In the genomic region with DNA sequence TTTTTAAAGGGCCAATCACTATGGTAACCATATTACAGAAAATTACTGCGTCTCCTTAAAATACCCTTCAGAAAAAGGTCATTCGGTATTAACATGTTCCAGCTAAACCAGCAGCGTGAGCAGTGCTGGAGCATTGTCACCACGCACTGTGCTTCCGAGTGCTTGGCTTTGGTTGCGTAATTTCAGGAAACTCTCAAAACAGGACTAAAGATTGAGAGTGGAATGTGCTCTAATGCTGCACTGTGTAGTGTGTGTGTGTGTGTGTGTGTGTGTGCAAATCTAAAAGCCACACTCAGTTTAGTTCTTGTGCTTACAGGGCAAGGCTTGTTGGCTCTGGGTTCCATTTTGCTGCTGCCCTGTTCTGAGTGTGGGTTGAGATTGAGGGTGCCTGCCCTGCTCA, we compare ENCODE assay signal across 27 cellular contexts. TPM values are rescaled to one million over a fixed set of nuclear protein-coding genes. Genes with fewer than 3 reads are reported as not detected.
DNase-seq lines count a peak whose midpoint lies in the region; ATAC-seq and TF ChIP-seq lines count a peak whose summit lies in the region.
"Had no signal": no experiment of that assay in that cellular context is flagged by ENCODE, and none has a peak within 500 bp of the region (broad histone marks: within the 10 kb centered on the region; RNA-seq: fewer than 3 reads in every experiment).

No MANE protein-coding gene starts in this region.

- no peak overlapping the region for H4K5ac ChIP-seq in IMR-90 (ENCODE audit: low read depth, low read length)

- no peak overlapping the region for H2BK5ac ChIP-seq in IMR-90 (ENCODE audit: low read depth, low read length, poor library complexity, severe bottlenecking)

- no peak overlapping the region for H2BK15ac ChIP-seq in IMR-90 (ENCODE audit: low read depth, low read length)

- H3K36me3 ChIP-seq in IMR-90 (ENCODE audit: control insufficient read depth, insufficient read depth, low read length), result no peaks in the 10 kb centered on the region
- no peaks in the 10 kb centered on the region for H3K36me3 ChIP-seq in smooth muscle cell (ENCODE audit: low read depth)
- no peaks in the 10 kb centered on the region for H3K36me3 ChIP-seq in gastroesophageal sphincter
- H3K36me3 ChIP-seq: cardiac muscle cell, SJCRH30 had no signal

- H3K23ac ChIP-seq in IMR-90 (ENCODE audit: low read depth, low read length), result no peak overlapping the region

- peaks cover 3% of the 10 kb centered on the region; the same call in 1 of the 2 replicates for H3K4me1 ChIP-seq in IMR-90 (ENCODE audit: control insufficient read depth, insufficient read depth, low read length)
- no peaks in the 10 kb centered on the region for H3K4me1 ChIP-seq in smooth muscle cell (ENCODE audit: low read depth)
- no peaks in the 10 kb centered on the region for H3K4me1 ChIP-seq in gastroesophageal sphincter
- H3K4me1 ChIP-seq: SJCRH30 had no signal

- no peak overlapping the region for H3K4me3 ChIP-seq in IMR-90 (ENCODE audit: insufficient read depth, low read depth, low read length)
- no peak overlapping the region for H3K4me3 ChIP-seq in cardiac fibroblast (replicated peaks in 1 of 2; ENCODE audit: low read depth in 2 of 2, low read length in 2 of 2)
- no peak overlapping the region for H3K4me3 ChIP-seq in foreskin fibroblast (ENCODE audit: low read depth in 1 of 2, low read length in 2 of 2)
- no peak overlapping the region for H3K4me3 ChIP-seq in smooth muscle cell
- H3K4me3 ChIP-seq in gastroesophageal sphincter, result no peak overlapping the region
- H3K4me3 ChIP-seq: cardiac muscle cell, coronary artery, SJCRH30 had no signal

- no peak overlapping the region for H2AK9ac ChIP-seq in IMR-90 (replicated peaks; ENCODE audit: low read depth, low read length, poor library complexity)

- TF ChIP-seq CTCF in IMR-90 (conservative IDR thresholded peaks at IDR 0.05; ENCODE audit: low read depth, low read length) (no peak), cardiac fibroblast (IDR thresholded peaks at IDR 0.05; ENCODE audit: low read depth, low read length) (no peak), foreskin fibroblast (IDR thresholded peaks at IDR 0.05; ENCODE audit: low read depth, low read length) (no peak), smooth muscle cell (IDR thresholded peaks at IDR 0.05; ENCODE audit: borderline replicate concordance, insufficient read depth, poor library complexity, severe bottlenecking) (no peak), gastroesophageal sphincter (IDR thresholded peaks at IDR 0.05) (no peak)

- BruUV-seq in IMR-90 (replicated peaks; lab: Mats Ljungman, UMichigan), result no TSS peak

- no peak overlapping the region for H2BK120ac ChIP-seq in IMR-90 (ENCODE audit: low read depth, low read length)

- peak overlapping the region; percentile 55 for H2AFZ ChIP-seq in IMR-90 (replicated peaks; ENCODE audit: low read length, poor library complexity)
- H2AFZ ChIP-seq in smooth muscle cell (ENCODE audit: low read depth), result no peak overlapping the region

- TF ChIP-seq POLR2A in IMR-90 (IDR thresholded peaks at IDR 0.05; ENCODE audit: low read depth, low read length) (no peak), gastroesophageal sphincter (IDR thresholded peaks at IDR 0.05) (no peak)

- 29% methylated on average over 5 of the region's 6 CpGs; no CpG with 5 or more reads in 1 of the 2 experiments for WGBS in IMR-90 (ENCODE audit: extremely low coverage in 2 of 2, insufficient read length in 1 of 2), 2 experiments
- WGBS in smooth muscle cell (ENCODE audit: low lambda C conversion rate), result 53% methylated on average over 6 of the region's 6 CpGs
- WGBS in gastroesophageal sphincter (ENCODE audit: low coverage in 1 of 2), 2 donors, result 50 to 71% methylated on average over 2 to 6 of the region's 6 CpGs

- H2BK20ac ChIP-seq in IMR-90 (ENCODE audit: low read depth, low read length), result no peak overlapping the region

- H3K27me3 ChIP-seq in IMR-90 (ENCODE audit: control insufficient read depth, insufficient read depth, low read length), result peaks cover 4% of the 10 kb centered on the region
- H3K27me3 ChIP-seq in smooth muscle cell (ENCODE audit: low read depth), result no peaks in the 10 kb centered on the region
- peaks cover 13% of the 10 kb centered on the region for H3K27me3 ChIP-seq in gastroesophageal sphincter
- H3K27me3 ChIP-seq: cardiac muscle cell, SJCRH30 had no signal

- dilution Hi-C loops in IMR-90 (cut with HindIII; ENCODE audit: low sequenced_read_pairs, unreplicated experiment), result no loop called here

- intact Hi-C loops in IMR-90 (cut with micrococcal nuclease), result no loop called here

- no peak overlapping the region for H3K4ac ChIP-seq in IMR-90 (ENCODE audit: low read depth, low read length)

- H3K4me2 ChIP-seq in IMR-90 (ENCODE audit: low read depth, low read length) (no peak overlapping the region), smooth muscle cell (peak overlapping the region; percentile 48)

- no peak overlapping the region for H4K8ac ChIP-seq in IMR-90 (ENCODE audit: low read depth in 2 of 2, low read length in 2 of 2)

- H3K56ac ChIP-seq in IMR-90 (ENCODE audit: extremely low read depth, insufficient read depth, low read length), result no peak overlapping the region

- no peaks in the 10 kb centered on the region for H3K9me1 ChIP-seq in IMR-90 (ENCODE audit: insufficient read depth, low read length)

- ATAC-seq in IMR-90 (ENCODE audit: low read depth), result peak; percentile 49
- ATAC-seq in GM19467 (IDR thresholded peaks at IDR 0.05; ENCODE audit: unreplicated experiment), result no peak
- ATAC-seq in gastroesophageal sphincter, result no peak
- ATAC-seq: activated naive CD4-positive, alpha-beta T cell treated with anti-CD3 and anti-CD28 coated beads, Interleukin-2, amount 50 U/mL, for 72 hours; right cardiac atrium; stimulated activated effector memory CD8-positive, alpha-beta T cell treated with anti-CD3 and anti-CD28 coated beads, Interleukin-12 subunit alpha, Interleukin-12 subunit beta, amount 100 ng/mL, for 72 hours had no signal

- H3K27ac ChIP-seq in IMR-90 (ENCODE audit: insufficient read depth, low read length), result no peak overlapping the region
- H3K27ac ChIP-seq in smooth muscle cell (ENCODE audit: low read depth), result no peak overlapping the region
- no peak overlapping the region for H3K27ac ChIP-seq in gastroesophageal sphincter
- H3K27ac ChIP-seq: cardiac muscle cell, coronary artery, SJCRH30 had no signal

- H3K18ac ChIP-seq in IMR-90 (ENCODE audit: low read depth, low read length), result no peak overlapping the region

- TF ChIP-seq EP300 in gastroesophageal sphincter (IDR thresholded peaks at IDR 0.05), result no peak

- CTCF ChIA-PET in IMR-90 (lab: Yijun Ruan, JAX), result no interaction called here

- no peaks in the 10 kb centered on the region for H4K20me1 ChIP-seq in IMR-90 (ENCODE audit: insufficient read depth, low read length)
- H4K20me1 ChIP-seq in smooth muscle cell (ENCODE audit: low read depth), result no peaks in the 10 kb centered on the region

- peak; percentile 3 for DNase-seq in IMR-90
- DNase-seq in cardiac fibroblast (ENCODE audit: low read depth in 2 of 2), result peak; percentile 2 to 48
- DNase-seq in foreskin fibroblast, result peak; percentile 22 to 37
- DNase-seq in smooth muscle cell (lab: John Stamatoyannopoulos, UW; ENCODE audit: unreplicated experiment), result no peak
- no peak for DNase-seq in activated CD4-positive, alpha-beta T cell treated with anti-CD3 and anti-CD28 coated beads, Interleukin-2, amount 50 U/mL, for 48 hours
- DNase-seq in AML-193 (lab: John Stamatoyannopoulos, UW), result no peak
- DNase-seq: activated CD4-positive, alpha-beta memory T cell treated with anti-CD3 and anti-CD28 coated beads, Interleukin-2, amount 10 ng/mL, durations not matched to agents 7 days and 5 days; activated CD8-positive, alpha-beta memory T cell treated with anti-CD3 and anti-CD28 coated beads, Interleukin-2, amount 50 U/mL, for 48 hours; aorta; DND-41; Kasumi-1; kidney glomerular epithelial cell; NCI-H187 treated with DMSO at 0.1 percent for 48 hours; NCI-H774; right cardiac atrium; SJCRH30; stimulated activated CD4-positive, alpha-beta T cell treated with anti-CD3 and anti-CD28 coated beads, Interleukin-12 subunit alpha, Interleukin-12 subunit beta, amount 100 ng/mL, for 4 hours; stimulated activated CD4-positive, alpha-beta T cell treated with anti-CD3 and anti-CD28 coated beads, Interleukin-4, amount 100 ng/mL, for 1 hour; T-helper 1 cell had no signal

- H3K79me1 ChIP-seq in IMR-90 (ENCODE audit: low read depth in 1 of 2, low read length in 2 of 2), result no peaks in the 10 kb centered on the region

- H4K91ac ChIP-seq in IMR-90 (ENCODE audit: insufficient read depth, low read depth, low read length), result no peak overlapping the region

- no peak overlapping the region for H3K14ac ChIP-seq in IMR-90 (replicated peaks; ENCODE audit: low read depth, low read length)

- H3K9me3 ChIP-seq in IMR-90 (ENCODE audit: control insufficient read depth, insufficient read depth, low read length), result no peaks in the 10 kb centered on the region
- no peaks in the 10 kb centered on the region for H3K9me3 ChIP-seq in smooth muscle cell (replicated peaks; ENCODE audit: low read depth)
- no peaks in the 10 kb centered on the region for H3K9me3 ChIP-seq in gastroesophageal sphincter
- H3K9me3 ChIP-seq: SJCRH30 had no signal

- H3F3A ChIP-seq in smooth muscle cell (ENCODE audit: low read depth), result no peaks in the 10 kb centered on the region

- in situ Hi-C loops in IMR-90 (cut with MboI; ENCODE audit: low sequenced_read_pairs), result no loop called here

- H3K9ac ChIP-seq in IMR-90 (ENCODE audit: low read depth, low read length) (no peak overlapping the region), smooth muscle cell (ENCODE audit: low read depth) (no peak overlapping the region)

- no peaks in the 10 kb centered on the region for H3K79me2 ChIP-seq in smooth muscle cell (ENCODE audit: low read depth)

- no peak overlapping the region for H2AK5ac ChIP-seq in IMR-90 (ENCODE audit: low read depth, low read length)

- TF ChIP-seq RAD21 in IMR-90 (IDR thresholded peaks at IDR 0.05; ENCODE audit: low read length), result no peak

- POLR2A ChIA-PET in IMR-90 (lab: Charles Lee; ENCODE audit: unreplicated experiment), result no interaction called here

TF ChIP-seq in IMR-90, 13 proteins besides CTCF, POLR2A, EP300 and RAD21:
- peak; percentile 85 for TF ChIP-seq CEBPB (IDR thresholded peaks at IDR 0.05; ENCODE audit: low read depth, low read length)
- TF ChIP-seq BHLHE40 (IDR thresholded peaks at IDR 0.05; ENCODE audit: low read depth, low read length), result no peak

RNA-seq across cellular contexts. Expression of gene TEX29, which starts 50.8 kb away (rescaled TPM):
- total RNA-seq in IMR-90 (2012; rRNA removed), result not detected in 2 replicates
- 0.29 and 0.46 TPM in 2 replicates for polyA plus RNA-seq in IMR-90 (2012; rRNA removed)
- 0.21 and 0.24 TPM in 2 replicates for polyA plus RNA-seq in IMR-90 (2012; cell fraction: cytosol; rRNA removed)
- 0.18 and 1.1 TPM in 2 replicates for polyA plus RNA-seq in IMR-90 (2012; cell fraction: nucleus; rRNA removed; ENCODE audit: low replicate concordance)
- 1.0 TPM in 1 of 2 replicates, not detected in the other for total RNA-seq in smooth muscle cell
- polyA plus RNA-seq in smooth muscle cell, result 4.4 and 6.1 TPM in 2 replicates
- total RNA-seq in gastroesophageal sphincter, result 1 to 10 TPM in 1 of 4 donors, not detected in 3; 1.9 TPM
- total RNA-seq: cardiac muscle cell, SJCRH30, subcutaneous adipose tissue, ureter had no signal
- polyA plus RNA-seq: cardiac muscle cell had no signal

Comparison
In these comparisons a context has a peak if more than half of its experiments do, and no peak if none do; other contexts are left out.
1. DNase-seq: peak in IMR-90 (single experiment), cardiac fibroblast (2 of 2) and foreskin fibroblast (2 of 2); none in smooth muscle cell (single experiment), activated CD4-positive, alpha-beta T cell treated with anti-CD3 and anti-CD28 coated beads, Interleukin-2, amount 50 U/mL, for 48 hours (0 of 2) and AML-193 (0 of 2).